In the genomic region with DNA sequence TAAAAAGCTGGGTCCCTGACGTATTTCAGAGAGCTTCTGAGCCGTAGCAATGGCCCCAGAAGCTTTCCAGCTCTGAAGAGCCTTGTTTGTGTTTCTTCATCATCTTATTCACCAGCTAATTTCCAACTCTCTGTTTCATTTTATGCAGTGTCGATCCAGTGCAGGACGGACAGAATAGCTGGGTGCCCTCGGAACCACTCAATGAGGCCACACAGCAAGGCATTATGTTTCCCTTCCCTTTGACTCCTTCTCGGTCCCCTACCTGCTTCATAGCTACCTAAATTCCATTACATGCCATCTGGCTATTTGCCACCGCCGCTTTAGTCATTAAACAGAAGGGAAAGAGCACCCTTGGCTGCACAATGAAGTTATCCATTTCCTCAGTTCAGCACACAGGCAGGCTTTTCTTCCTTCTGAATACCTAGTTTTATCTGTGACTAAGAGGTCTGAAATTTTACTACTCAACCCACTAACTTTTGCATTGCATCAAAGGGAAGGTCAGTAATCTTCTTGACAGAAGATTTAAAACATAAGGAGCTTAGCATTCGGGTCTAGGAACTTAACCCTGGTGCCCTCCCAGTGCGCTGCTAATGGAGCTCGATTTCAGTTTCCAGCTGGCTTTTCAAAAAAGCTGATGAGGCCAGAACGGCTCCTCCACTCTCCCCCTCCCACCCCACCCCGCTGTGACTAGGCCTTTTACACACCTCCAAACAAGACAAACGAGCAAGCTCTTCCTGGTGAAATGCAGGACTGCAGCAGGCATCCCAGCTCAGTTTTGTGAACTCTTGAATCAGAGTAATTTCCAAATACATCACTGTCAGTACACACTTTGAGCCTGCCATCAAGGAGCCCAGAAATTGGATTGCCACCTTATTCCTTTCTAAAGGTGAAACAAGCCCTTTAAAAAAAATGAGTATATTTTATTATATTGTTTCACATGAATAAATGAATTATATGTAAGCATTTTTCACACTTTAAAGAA, we compare ENCODE assay signal across 11 cellular contexts.
A peak's percentile ranks its signal among the peaks of the same experiment; 100 is the strongest.
DNase-seq lines count a peak whose midpoint lies in the region; ATAC-seq and TF ChIP-seq lines count a peak whose summit lies in the region.
"Had no signal": no experiment of that assay in that cellular context is flagged by ENCODE, and none has a peak within 500 bp of the region (broad histone marks: within the 10 kb centered on the region; RNA-seq: fewer than 3 reads in every experiment).

No MANE protein-coding gene starts in this region.

- no peaks in the 10 kb centered on the region; the same call in 2 of the 3 replicates for H3K9me3 Mint-ChIP-seq in GM23338
- H3K9me3 Mint-ChIP-seq in nephron, result peaks cover 3% of the 10 kb centered on the region

- peak overlapping the region; percentile 46; the same call in 1 of the 2 replicates for H3K27ac ChIP-seq in GM23338 (ENCODE audit: low read depth)
- H3K27ac ChIP-seq: parathyroid adenoma had no signal

- no peak for TF ChIP-seq CTCF in GM23338 (conservative IDR thresholded peaks at IDR 0.05; ENCODE audit: low read depth in 2 of 2)
- TF ChIP-seq CTCF in nephron (IDR thresholded peaks at IDR 0.05; ENCODE audit: unreplicated experiment in 3 of 3), result no peak

- H3F3A ChIP-seq in GM23338 (replicated peaks; ENCODE audit: low read depth), result no peaks in the 10 kb centered on the region; the same call in 1 of the 2 replicates

- H3K36me3 Mint-ChIP-seq in GM23338 (ENCODE audit: low read depth) (no peaks in the 10 kb centered on the region), nephron (ENCODE audit: low read depth) (no peaks in the 10 kb centered on the region)

- H3K4me2 ChIP-seq in GM23338, result 0 out of 2 replicates have a peak overlapping the region, but pooled peaks have one; percentile 2

- no peaks in the 10 kb centered on the region for H3K27me3 ChIP-seq in GM23338 (ENCODE audit: insufficient read depth)

- peak; percentile 66 for DNase-seq in GM23338 (ENCODE audit: low spot score)
- peak; percentile 87 for DNase-seq in NCI-H2171 treated with DMSO at 0.1 percent for 48 hours (lab: John Stamatoyannopoulos, UW)
- peak; percentile 3 to 31 for DNase-seq in dermis microvascular lymphatic vessel endothelial cell (ENCODE audit: low read depth in 2 of 2)
- no peak for DNase-seq in 8988T
- no peak for DNase-seq in NCI-H526 treated with DMSO at 0.1 percent for 48 hours (lab: John Stamatoyannopoulos, UW)
- no peak for DNase-seq in OCI-M1 (lab: John Stamatoyannopoulos, UW)
- DNase-seq: cortex of kidney had no signal

- H3K79me2 ChIP-seq in GM23338 (replicated peaks; ENCODE audit: insufficient read depth), result no peaks in the 10 kb centered on the region
- H3K79me2 ChIP-seq: parathyroid adenoma had no signal

- no peak overlapping the region for H3K4me3 Mint-ChIP-seq in GM23338
- H3K4me3 Mint-ChIP-seq in nephron, result peak overlapping the region in 2 of 3 experiments; percentile 9 to 35

- no peaks in the 10 kb centered on the region for H4K20me1 ChIP-seq in GM23338 (replicated peaks; ENCODE audit: insufficient read depth)

- ATAC-seq in GM23338 (peak; percentile 96), HG03175 (IDR thresholded peaks at IDR 0.05; ENCODE audit: unreplicated experiment) (no peak)
- ATAC-seq: activated CD4-positive, CD25-positive, alpha-beta regulatory T cell treated with anti-CD3 and anti-CD28 coated beads, Interleukin-2, amount 50 U/mL, for 24 hours had no signal

- H3K27ac Mint-ChIP-seq in GM23338 (peak overlapping the region; percentile 16; the same call in 1 of the 2 replicates), nephron (peak overlapping the region; percentile 81 to 87 (median 84))

- H3K9me2 ChIP-seq in GM23338 (ENCODE audit: insufficient read depth), result 0 out of 2 replicates have a peak, but pooled peaks cover 2% of the 10 kb centered on the region

- H3K4me1 Mint-ChIP-seq in GM23338 (peaks cover 16% of the 10 kb centered on the region), nephron (peaks cover 19% of the 10 kb centered on the region)

- no peaks in the 10 kb centered on the region for H3K36me3 ChIP-seq in GM23338 (ENCODE audit: insufficient read depth)

- H3K27me3 Mint-ChIP-seq in GM23338 (ENCODE audit: insufficient read depth, low read depth, poor library complexity) (no peaks in the 10 kb centered on the region), nephron (ENCODE audit: low read depth) (no peaks in the 10 kb centered on the region)

- H2AFZ ChIP-seq in GM23338, result peak overlapping the region; percentile 54; the same call in 1 of the 2 replicates
- H2AFZ ChIP-seq: parathyroid adenoma had no signal

- no peak overlapping the region for H3K4me3 ChIP-seq in GM23338

- peaks cover 16% of the 10 kb centered on the region for H3K4me1 ChIP-seq in GM23338 (ENCODE audit: insufficient read depth)
- H3K4me1 ChIP-seq: parathyroid adenoma had no signal

TF ChIP-seq in GM23338, 12 proteins besides CTCF, POLR2A, EP300 and RAD21:
- no peak for TF ChIP-seq JUNB (IDR thresholded peaks at IDR 0.05; ENCODE audit: unreplicated experiment)
- TF ChIP-seq ZNF331 (CRISPR knock-in tag; IDR thresholded peaks at IDR 0.05; ENCODE audit: low read depth), result no peak
- no peak for TF ChIP-seq STAT1 (IDR thresholded peaks at IDR 0.05; ENCODE audit: unreplicated experiment)
- TF ChIP-seq NANOG (IDR thresholded peaks at IDR 0.05; ENCODE audit: borderline replicate concordance), result no peak
- TF ChIP-seq EZH2 (IDR thresholded peaks at IDR 0.05; ENCODE audit: low read depth, unreplicated experiment), result no peak
- no peak for TF ChIP-seq ZNF114 (CRISPR knock-in tag; IDR thresholded peaks at IDR 0.05)
- TF ChIP-seq, protein P1, sequence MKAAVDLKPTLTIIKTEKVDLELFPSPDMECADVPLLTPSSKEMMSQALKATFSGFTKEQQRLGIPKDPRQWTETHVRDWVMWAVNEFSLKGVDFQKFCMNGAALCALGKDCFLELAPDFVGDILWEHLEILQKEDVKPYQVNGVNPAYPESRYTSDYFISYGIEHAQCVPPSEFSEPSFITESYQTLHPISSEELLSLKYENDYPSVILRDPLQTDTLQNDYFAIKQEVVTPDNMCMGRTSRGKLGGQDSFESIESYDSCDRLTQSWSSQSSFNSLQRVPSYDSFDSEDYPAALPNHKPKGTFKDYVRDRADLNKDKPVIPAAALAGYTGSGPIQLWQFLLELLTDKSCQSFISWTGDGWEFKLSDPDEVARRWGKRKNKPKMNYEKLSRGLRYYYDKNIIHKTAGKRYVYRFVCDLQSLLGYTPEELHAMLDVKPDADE (IDR thresholded peaks at IDR 0.05), result no peak
- no peak for TF ChIP-seq CREB1 (CRISPR knock-in tag; IDR thresholded peaks at IDR 0.05; ENCODE audit: low read depth)
- TF ChIP-seq POLR2AphosphoS5 (IDR thresholded peaks at IDR 0.05; ENCODE audit: low read depth), result no peak
- TF ChIP-seq, protein P2, sequence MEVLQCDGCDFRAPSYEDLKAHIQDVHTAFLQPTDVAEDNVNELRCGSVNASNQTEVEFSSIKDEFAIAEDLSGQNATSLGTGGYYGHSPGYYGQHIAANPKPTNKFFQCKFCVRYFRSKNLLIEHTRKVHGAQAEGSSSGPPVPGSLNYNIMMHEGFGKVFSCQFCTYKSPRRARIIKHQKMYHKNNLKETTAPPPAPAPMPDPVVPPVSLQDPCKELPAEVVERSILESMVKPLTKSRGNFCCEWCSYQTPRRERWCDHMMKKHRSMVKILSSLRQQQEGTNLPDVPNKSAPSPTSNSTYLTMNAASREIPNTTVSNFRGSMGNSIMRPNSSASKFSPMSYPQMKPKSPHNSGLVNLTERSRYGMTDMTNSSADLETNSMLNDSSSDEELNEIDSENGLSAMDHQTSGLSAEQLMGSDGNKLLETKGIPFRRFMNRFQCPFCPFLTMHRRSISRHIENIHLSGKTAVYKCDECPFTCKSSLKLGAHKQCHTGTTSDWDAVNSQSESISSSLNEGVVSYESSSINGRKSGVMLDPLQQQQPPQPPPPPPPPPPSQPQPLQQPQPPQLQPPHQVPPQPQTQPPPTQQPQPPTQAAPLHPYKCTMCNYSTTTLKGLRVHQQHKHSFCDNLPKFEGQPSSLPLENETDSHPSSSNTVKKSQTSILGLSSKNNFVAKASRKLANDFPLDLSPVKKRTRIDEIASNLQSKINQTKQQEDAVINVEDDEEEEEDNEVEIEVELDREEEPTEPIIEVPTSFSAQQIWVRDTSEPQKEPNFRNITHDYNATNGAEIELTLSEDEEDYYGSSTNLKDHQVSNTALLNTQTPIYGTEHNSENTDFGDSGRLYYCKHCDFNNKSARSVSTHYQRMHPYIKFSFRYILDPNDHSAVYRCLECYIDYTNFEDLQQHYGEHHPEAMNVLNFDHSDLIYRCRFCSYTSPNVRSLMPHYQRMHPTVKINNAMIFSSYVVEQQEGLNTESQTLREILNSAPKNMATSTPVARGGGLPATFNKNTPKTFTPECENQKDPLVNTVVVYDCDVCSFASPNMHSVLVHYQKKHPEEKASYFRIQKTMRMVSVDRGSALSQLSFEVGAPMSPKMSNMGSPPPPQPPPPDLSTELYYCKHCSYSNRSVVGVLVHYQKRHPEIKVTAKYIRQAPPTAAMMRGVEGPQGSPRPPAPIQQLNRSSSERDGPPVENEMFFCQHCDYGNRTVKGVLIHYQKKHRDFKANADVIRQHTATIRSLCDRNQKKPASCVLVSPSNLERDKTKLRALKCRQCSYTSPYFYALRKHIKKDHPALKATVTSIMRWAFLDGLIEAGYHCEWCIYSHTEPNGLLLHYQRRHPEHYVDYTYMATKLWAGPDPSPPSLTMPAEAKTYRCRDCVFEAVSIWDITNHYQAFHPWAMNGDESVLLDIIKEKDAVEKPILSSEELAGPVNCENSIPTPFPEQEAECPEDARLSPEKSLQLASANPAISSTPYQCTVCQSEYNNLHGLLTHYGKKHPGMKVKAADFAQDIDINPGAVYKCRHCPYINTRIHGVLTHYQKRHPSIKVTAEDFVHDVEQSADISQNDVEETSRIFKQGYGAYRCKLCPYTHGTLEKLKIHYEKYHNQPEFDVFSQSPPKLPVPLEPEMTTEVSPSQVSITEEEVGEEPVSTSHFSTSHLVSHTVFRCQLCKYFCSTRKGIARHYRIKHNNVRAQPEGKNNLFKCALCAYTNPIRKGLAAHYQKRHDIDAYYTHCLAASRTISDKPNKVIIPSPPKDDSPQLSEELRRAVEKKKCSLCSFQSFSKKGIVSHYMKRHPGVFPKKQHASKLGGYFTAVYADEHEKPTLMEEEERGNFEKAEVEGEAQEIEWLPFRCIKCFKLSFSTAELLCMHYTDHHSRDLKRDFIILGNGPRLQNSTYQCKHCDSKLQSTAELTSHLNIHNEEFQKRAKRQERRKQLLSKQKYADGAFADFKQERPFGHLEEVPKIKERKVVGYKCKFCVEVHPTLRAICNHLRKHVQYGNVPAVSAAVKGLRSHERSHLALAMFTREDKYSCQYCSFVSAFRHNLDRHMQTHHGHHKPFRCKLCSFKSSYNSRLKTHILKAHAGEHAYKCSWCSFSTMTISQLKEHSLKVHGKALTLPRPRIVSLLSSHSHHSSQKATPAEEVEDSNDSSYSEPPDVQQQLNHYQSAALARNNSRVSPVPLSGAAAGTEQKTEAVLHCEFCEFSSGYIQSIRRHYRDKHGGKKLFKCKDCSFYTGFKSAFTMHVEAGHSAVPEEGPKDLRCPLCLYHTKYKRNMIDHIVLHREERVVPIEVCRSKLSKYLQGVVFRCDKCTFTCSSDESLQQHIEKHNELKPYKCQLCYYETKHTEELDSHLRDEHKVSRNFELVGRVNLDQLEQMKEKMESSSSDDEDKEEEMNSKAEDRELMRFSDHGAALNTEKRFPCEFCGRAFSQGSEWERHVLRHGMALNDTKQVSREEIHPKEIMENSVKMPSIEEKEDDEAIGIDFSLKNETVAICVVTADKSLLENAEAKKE (CRISPR knock-in tag; IDR thresholded peaks at IDR 0.05), result no peak
TF ChIP-seq in GM23338: peak in this region for 0.

Comparison
In these comparisons a context has a peak if more than half of its experiments do, and no peak if none do; other contexts are left out.
1. DNase-seq: peak in GM23338 (single experiment), NCI-H2171 treated with DMSO at 0.1 percent for 48 hours (single experiment) and dermis microvascular lymphatic vessel endothelial cell (2 of 2); none in 8988T (single experiment), NCI-H526 treated with DMSO at 0.1 percent for 48 hours (single experiment) and OCI-M1 (single experiment).